8 cellular contexts compared by ENCODE assay signal in the genomic region with DNA sequence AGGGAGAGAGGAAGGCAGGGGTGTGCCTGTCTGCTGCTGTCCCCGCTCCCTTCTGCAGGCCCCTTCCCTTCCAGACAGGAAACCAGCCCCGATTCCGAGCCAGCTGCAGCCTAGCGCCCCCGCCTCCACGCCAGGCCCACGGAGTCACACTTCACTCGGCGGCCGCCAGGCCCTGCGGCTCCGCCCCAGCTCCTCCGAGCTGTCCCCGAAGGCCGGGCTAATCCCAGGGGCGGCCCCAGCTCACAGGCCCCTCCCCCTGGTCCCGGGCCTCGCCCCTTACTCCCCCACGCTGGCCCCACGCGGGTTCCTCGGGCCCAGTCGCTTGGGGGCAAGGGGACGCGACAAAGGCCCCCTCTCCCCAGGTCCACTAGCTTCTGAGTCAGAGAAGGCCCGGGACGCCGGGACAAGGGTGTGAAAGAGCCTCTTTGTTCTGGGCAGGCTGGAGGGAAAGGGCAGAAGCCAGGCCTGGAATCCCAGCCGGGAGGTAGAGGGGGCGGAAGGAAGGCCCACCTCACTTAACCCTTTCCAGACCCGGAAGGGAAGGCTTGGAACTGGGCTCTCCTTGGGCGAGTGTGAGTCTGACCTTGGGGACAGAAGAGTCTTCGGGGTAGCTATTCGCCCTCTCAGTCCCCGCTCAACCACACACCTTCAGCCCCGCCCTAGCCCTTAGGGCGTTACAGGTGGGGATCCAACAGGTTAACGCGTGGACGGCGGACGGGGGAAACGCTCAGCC. TPM values are rescaled to one million over a fixed set of nuclear protein-coding genes. Genes with fewer than 3 reads are reported as not detected.
DNase-seq lines count a peak whose midpoint lies in the region; ATAC-seq and TF ChIP-seq lines count a peak whose summit lies in the region.

No MANE protein-coding gene starts in this region.

- H3K4me3 ChIP-seq in right atrium auricular region: peak overlapping the region; percentile 41 to 61

- TF ChIP-seq CTCF in right atrium auricular region (IDR thresholded peaks at IDR 0.05): peak in 1 of 2 donors; percentile 36

- H3K27ac ChIP-seq in right atrium auricular region: peak overlapping the region; percentile 86 to 89

- H3K27me3 ChIP-seq in right atrium auricular region: no peaks in the 10 kb centered on the region

- H3K9me3 ChIP-seq in right atrium auricular region: no peaks in the 10 kb centered on the region

- no peaks in the 10 kb centered on the region for H3K36me3 ChIP-seq in right atrium auricular region

- ATAC-seq in GM21717 (IDR thresholded peaks at IDR 0.05; ENCODE audit: unreplicated experiment): peak; percentile 93

- intact Hi-C loops in posterior vena cava (cut with DNase I): no loop called here

- peaks cover 0 to 61% of the 10 kb centered on the region in 2 donors for H3K4me1 ChIP-seq in right atrium auricular region

- DNase-seq in GM04504 (ENCODE audit: low read depth) (peak; percentile 57), HuH-7 (ENCODE audit: low spot score) (peak; percentile 96), RKO (ENCODE audit: low spot score) (peak; percentile 89), anterior cingulate cortex (lab: John Stamatoyannopoulos, UW) (peak in 56 of 58 donors; percentile 37 to 95 (median 84)), right atrium auricular region (ENCODE audit: low spot score) (peak; percentile 85), posterior vena cava (ENCODE audit: low spot score) (peak; percentile 96), NCI-H187 (lab: John Stamatoyannopoulos, UW) (no peak)

RNA-seq across cellular contexts. Expression of a gene that starts 1.2 kb away (rescaled TPM):
- total RNA-seq in right atrium auricular region: 10 to 100 TPM; 10.4 to 15.3 TPM
- total RNA-seq in posterior vena cava: 10 to 100 TPM; 10.6 to 16.8 TPM

RNA-seq across cellular contexts. Expression of a gene that starts 14.3 kb away (rescaled TPM):
- 10 to 100 TPM; 10.4 to 14.6 TPM for total RNA-seq in right atrium auricular region
- total RNA-seq in posterior vena cava: 10 to 100 TPM; 20.5 TPM

RNA-seq across cellular contexts. Expression of a gene that starts 17.7 kb away (rescaled TPM):
- total RNA-seq in right atrium auricular region (10 to 100 TPM; 43.0 to 57.4 TPM), posterior vena cava (10 to 100 TPM; 28.2 to 40.5 TPM)

RNA-seq across cellular contexts. Expression of a gene that starts 19.0 kb away (rescaled TPM):
- 1 to 10 TPM in 1 of 2 donors, under 1 TPM in 1; 0.67 to 7.5 TPM for total RNA-seq in right atrium auricular region
- 1 to 10 TPM; 7.9 to 9.4 TPM for total RNA-seq in posterior vena cava

RNA-seq across cellular contexts. Expression of a gene that starts 19.1 kb away (rescaled TPM):
- total RNA-seq in right atrium auricular region: 1 to 10 TPM in 1 of 2 donors, under 1 TPM in 1; 0.94 to 1.0 TPM
- total RNA-seq in posterior vena cava: 1 to 10 TPM; 2.3 to 2.7 TPM

Comparison
In these comparisons a context has a peak if more than half of its experiments do, and no peak if none do; other contexts are left out.
1. DNase-seq: peak in GM04504 (single experiment), HuH-7 (single experiment), RKO (single experiment), anterior cingulate cortex (56 of 58), right atrium auricular region (single experiment) and posterior vena cava (single experiment); none in NCI-H187 (0 of 2).